ENCODE assay signal across 1 cellular context in the genomic region with DNA sequence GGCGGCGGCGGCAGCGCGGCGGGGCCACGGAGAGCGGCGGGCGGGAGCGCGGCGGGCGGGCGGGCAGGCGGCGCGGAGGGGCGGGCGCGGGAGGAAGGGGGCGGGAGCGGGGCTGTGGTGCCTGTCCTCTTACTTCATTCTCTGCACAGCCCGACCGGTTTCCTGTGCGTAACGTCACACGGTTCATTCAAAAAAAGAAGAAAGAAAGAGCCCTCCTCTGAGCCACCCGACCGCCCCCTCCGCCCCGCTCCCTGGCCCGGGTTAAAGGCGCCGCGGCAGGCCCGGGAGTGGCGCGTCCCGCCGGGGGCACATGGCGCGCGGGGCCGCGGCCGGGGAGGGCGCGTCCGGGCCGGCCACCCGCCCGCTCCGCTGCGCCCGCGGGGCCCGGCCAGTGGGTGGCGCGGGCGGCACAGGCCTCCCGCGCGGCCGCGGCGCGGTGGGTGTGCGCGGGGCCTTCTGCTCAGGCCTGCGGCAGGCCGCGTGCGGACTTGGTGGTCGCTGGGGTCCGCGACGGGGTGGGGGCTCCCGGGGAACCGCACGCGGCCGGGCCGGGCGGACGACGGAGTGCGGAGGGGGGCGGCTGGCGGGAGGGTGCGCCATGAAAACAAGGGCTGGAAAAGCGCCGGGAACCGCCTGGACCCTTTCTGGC.
TF ChIP-seq lines count a peak whose summit lies in the region.

No MANE protein-coding gene starts in this region.

TF ChIP-seq in H1, 55 proteins besides CTCF, POLR2A, EP300 and RAD21 (continued from another document):
- TF ChIP-seq, protein P1, sequence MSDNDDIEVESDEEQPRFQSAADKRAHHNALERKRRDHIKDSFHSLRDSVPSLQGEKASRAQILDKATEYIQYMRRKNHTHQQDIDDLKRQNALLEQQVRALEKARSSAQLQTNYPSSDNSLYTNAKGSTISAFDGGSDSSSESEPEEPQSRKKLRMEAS (IDR thresholded peaks at IDR 0.05), result peak; percentile 69; the same call in 1 of the 2 replicates
- peak; percentile 3; the same call in 1 of the 2 replicates for TF ChIP-seq PHF8 (conservative IDR thresholded peaks at IDR 0.05; ENCODE audit: low read depth, low read length)
